ENCODE assay signal across 36 cellular contexts in genomic region chr3:58105196-58105595, GRCh38.
"Had no signal": no experiment of that assay in that cellular context is flagged by ENCODE, and none has a peak within 500 bp of the region (broad histone marks: within the 10 kb centered on the region; RNA-seq: fewer than 3 reads in every experiment).

No MANE protein-coding gene starts in this region.

- H3K4me1 Mint-ChIP-seq: activated CD4-positive, alpha-beta T cell treated with anti-CD3 and anti-CD28 coated beads for 36 hours; activated naive CD4-positive, alpha-beta T cell treated with anti-CD3 and anti-CD28 coated beads, Interleukin-2, amount 10 ng/mL, durations not matched to agents 7 days and 5 days; WTC11 had no signal

- H3K9ac ChIP-seq: KMS-11, SK-N-SH had no signal

- H3K4me1 ChIP-seq: Peyer's patch, SJSA1 had no signal

- H3K27me3 ChIP-seq: brain microvascular endothelial cell, Peyer's patch, SJSA1 had no signal

- H3K9me3 Mint-ChIP-seq: activated CD4-positive, alpha-beta T cell treated with anti-CD3 and anti-CD28 coated beads, Interleukin-2, amount 10 ng/mL, durations not matched to agents 7 days and 5 days; activated naive CD4-positive, alpha-beta T cell treated with anti-CD3 and anti-CD28 coated beads, Interleukin-2, amount 10 ng/mL, durations not matched to agents 7 days and 5 days; activated naive CD8-positive, alpha-beta T cell treated with anti-CD3 and anti-CD28 coated beads, Interleukin-2, amount 50 U/mL, for 24 hours; activated T-cell treated with anti-CD3 and anti-CD28 coated beads, Interleukin-2, amount 50 U/mL, for 4 hours; activated T-helper 1 cell treated with anti-CD3 and anti-CD28 coated beads, Interleukin-12 subunit alpha, Interleukin-12 subunit beta, Interleukin-2, Interleukin-4 antibody, amounts not matched to agents 30 ng/mL and 10 ng/mL and 1 ng/mL, durations not matched to agents 14 hours and 24 hours and 36 hours; T-helper 1 cell treated with Interleukin-12 subunit alpha and Interleukin-12 subunit beta and Interleukin-4 antibody, amounts not matched to agents 30 μg/mL and 1 μg/mL, for 36 hours; T-helper 2 cell treated with Interferon-gamma antibody and Interleukin-4, amounts not matched to agents 5 μg/mL and 100 μg/mL, for 36 hours; WTC11 had no signal

- H3K9me2 ChIP-seq: SK-N-SH had no signal

- H3K9me3 ChIP-seq: Peyer's patch, SJSA1, SK-N-SH had no signal

- DNase-seq: activated CD4-positive, alpha-beta T cell treated with anti-CD3 and anti-CD28 coated beads for 36 hours; activated CD4-positive, alpha-beta T cell treated with anti-CD3 and anti-CD28 coated beads, Interleukin-2, amount 10 ng/mL, durations not matched to agents 7 days and 5 days; activated CD4-positive, alpha-beta T cell treated with anti-CD3 and anti-CD28 coated beads, Interleukin-2, amount 50 U/mL, for 48 hours; activated CD8-positive, alpha-beta memory T cell treated with anti-CD3 and anti-CD28 coated beads, Interleukin-2, amount 50 U/mL, for 4 hours; activated gamma-delta T cell treated with Interleukin-2 at 50 U/mL for 16 hours; activated naive CD4-positive, alpha-beta T cell treated with anti-CD3 and anti-CD28 coated beads, Interleukin-2, amount 10 ng/mL, durations not matched to agents 7 days and 5 days; activated naive CD8-positive, alpha-beta T cell treated with anti-CD3 and anti-CD28 coated beads, Interleukin-2, amount 50 U/mL, for 24 hours; activated T-cell treated with anti-CD3 and anti-CD28 coated beads for 4 hours; activated T-cell treated with anti-CD3 and anti-CD28 coated beads, Interleukin-2, amount 50 U/mL, for 4 hours; anterior cingulate cortex; brain microvascular endothelial cell; MM.1S; MV-4-11; NCI-H1092; NCI-H1417; NCI-H146; NCI-H187; NCI-H2029 treated with DMSO at 0.1 percent for 48 hours; NCI-H2107; NCI-H510A; NCI-H526; NCI-H748 treated with DMSO at 0.1 percent for 48 hours; NK-92 treated with Interleukin-12 subunit alpha and Interleukin-12 subunit beta, amount 100 ng/mL, for 24 hours; PC-3; RPMI8226; SHP77 treated with DMSO at 0.1 percent for 48 hours; SK-N-SH had no signal

- H3K4me3 Mint-ChIP-seq: activated CD4-positive, alpha-beta T cell treated with anti-CD3 and anti-CD28 coated beads for 36 hours; activated CD4-positive, alpha-beta T cell treated with anti-CD3 and anti-CD28 coated beads, Interleukin-2, amount 10 ng/mL, durations not matched to agents 7 days and 5 days; activated naive CD4-positive, alpha-beta T cell treated with anti-CD3 and anti-CD28 coated beads, Interleukin-2, amount 10 ng/mL, durations not matched to agents 7 days and 5 days; activated naive CD8-positive, alpha-beta T cell; activated naive CD8-positive, alpha-beta T cell treated with anti-CD3 and anti-CD28 coated beads, Interleukin-2, amount 50 U/mL, for 24 hours; activated T-cell treated with anti-CD3 and anti-CD28 coated beads, Interleukin-2, amount 50 U/mL, for 4 hours; activated T-helper 1 cell treated with anti-CD3 and anti-CD28 coated beads, Interleukin-12 subunit alpha, Interleukin-12 subunit beta, Interleukin-2, Interleukin-4 antibody, amounts not matched to agents 30 ng/mL and 10 ng/mL and 1 ng/mL, durations not matched to agents 14 hours and 24 hours and 36 hours; T-helper 1 cell treated with Interleukin-12 subunit alpha and Interleukin-12 subunit beta and Interleukin-4 antibody, amounts not matched to agents 30 μg/mL and 1 μg/mL, for 36 hours; T-helper 2 cell treated with Interferon-gamma antibody and Interleukin-4, amounts not matched to agents 5 μg/mL and 100 μg/mL, for 36 hours; WTC11 had no signal

- H3K4me3 ChIP-seq: Peyer's patch, SJSA1 had no signal

- ATAC-seq: activated CD4-positive, alpha-beta T cell treated with anti-CD3 and anti-CD28 coated beads for 36 hours; activated CD4-positive, CD25-positive, alpha-beta regulatory T cell treated with anti-CD3 and anti-CD28 coated beads, Interleukin-2, amount 50 U/mL, for 24 hours; activated naive CD8-positive, alpha-beta T cell treated with anti-CD3 and anti-CD28 coated beads, Interleukin-2, amount 50 U/mL, for 24 hours; activated T-cell treated with anti-CD3 and anti-CD28 coated beads, Interleukin-2, amount 50 U/mL, for 4 hours; PC-3; WTC11 had no signal

- H3K27ac Mint-ChIP-seq: activated CD4-positive, alpha-beta T cell treated with anti-CD3 and anti-CD28 coated beads for 36 hours; activated CD4-positive, alpha-beta T cell treated with anti-CD3 and anti-CD28 coated beads, Interleukin-2, amount 10 ng/mL, durations not matched to agents 7 days and 5 days; activated naive CD4-positive, alpha-beta T cell treated with anti-CD3 and anti-CD28 coated beads, Interleukin-2, amount 10 ng/mL, durations not matched to agents 7 days and 5 days; activated naive CD8-positive, alpha-beta T cell; activated naive CD8-positive, alpha-beta T cell treated with anti-CD3 and anti-CD28 coated beads, Interleukin-2, amount 50 U/mL, for 24 hours; activated T-helper 1 cell treated with anti-CD3 and anti-CD28 coated beads, Interleukin-12 subunit alpha, Interleukin-12 subunit beta, Interleukin-2, Interleukin-4 antibody, amounts not matched to agents 30 ng/mL and 10 ng/mL and 1 ng/mL, durations not matched to agents 14 hours and 24 hours and 36 hours; T-helper 1 cell treated with Interleukin-12 subunit alpha and Interleukin-12 subunit beta and Interleukin-4 antibody, amounts not matched to agents 30 μg/mL and 1 μg/mL, for 36 hours; T-helper 2 cell treated with Interferon-gamma antibody and Interleukin-4, amounts not matched to agents 5 μg/mL and 100 μg/mL, for 36 hours had no signal

- H3K27me3 Mint-ChIP-seq: activated CD4-positive, alpha-beta T cell treated with anti-CD3 and anti-CD28 coated beads for 36 hours; activated CD4-positive, alpha-beta T cell treated with anti-CD3 and anti-CD28 coated beads, Interleukin-2, amount 10 ng/mL, durations not matched to agents 7 days and 5 days; activated naive CD4-positive, alpha-beta T cell treated with anti-CD3 and anti-CD28 coated beads, Interleukin-2, amount 10 ng/mL, durations not matched to agents 7 days and 5 days; activated naive CD8-positive, alpha-beta T cell; activated naive CD8-positive, alpha-beta T cell treated with anti-CD3 and anti-CD28 coated beads, Interleukin-2, amount 50 U/mL, for 24 hours had no signal

- H3K4me2 ChIP-seq: KMS-11, SK-N-SH had no signal

- H3K27ac ChIP-seq: brain microvascular endothelial cell, KMS-11, SJSA1 had no signal
